ENCODE assay signal across 20 cellular contexts in genomic region chr19:890831-891230, GRCh38. TPM values are rescaled to one million over a fixed set of nuclear protein-coding genes. Genes with fewer than 3 reads are reported as not detected.
DNase-seq lines count a peak whose midpoint lies in the region; ATAC-seq, FAIRE-seq and TF ChIP-seq lines count a peak whose summit lies in the region.
"Had no signal": no experiment of that assay in that cellular context is flagged by ENCODE, and none has a peak within 500 bp of the region (broad histone marks: within the 10 kb centered on the region; RNA-seq: fewer than 3 reads in every experiment).

No MANE protein-coding gene starts in this region.

- no peak for DNase-seq in CD4-positive, alpha-beta T cell
- DNase-seq in Calu3 = no peak
- no peak for DNase-seq in naive B cell
- no peak for DNase-seq in aorta
- DNase-seq in GM12891 (ENCODE audit: insufficient read length, low spot score) = no peak
- DNase-seq in SHP77 treated with DMSO at 0.1 percent for 48 hours (lab: John Stamatoyannopoulos, UW) = no peak
- DNase-seq: activated gamma-delta T cell treated with Interleukin-2 at 50 U/mL for 16 hours, DMS79, gastrocnemius medialis, GM23248, mesendoderm, MV-4-11, NCI-H2107, NCI-H774, spleen had no signal

- FAIRE-seq in GM12891 (lab: Jason Lieb, UNC) = no peak

- intact Hi-C loops in CD4-positive, alpha-beta T cell (cut with DNase I, micrococcal nuclease) = no loop called here
- intact Hi-C loops in Calu3 (cut with micrococcal nuclease; ENCODE audit: unreplicated experiment) (no loop called here), aorta (cut with DNase I) (loop anchor here in 1 of 2 donors (10.0 kb wide), 1 partner anchor 204 kb away; the partner anchor contains the start of gene POLR2E)

- BruUV-seq in Calu3 (replicated peaks; lab: Mats Ljungman, UMichigan) = no TSS peak

- peak overlapping the region; percentile 83 for H3K4me3 Mint-ChIP-seq in CD4-positive, alpha-beta T cell
- H3K4me3 Mint-ChIP-seq in Calu3 (ENCODE audit: low read depth, unreplicated experiment) (peak overlapping the region; percentile 39), naive B cell (peak overlapping the region; percentile 68 to 88 (median 79))
- H3K4me3 Mint-ChIP-seq in activated naive CD8-positive, alpha-beta T cell = peak overlapping the region; percentile 76

- no peak for TF ChIP-seq CTCF in CD4-positive, alpha-beta T cell (IDR thresholded peaks at IDR 0.05)
- TF ChIP-seq CTCF in Calu3 (IDR thresholded peaks at IDR 0.05; ENCODE audit: unreplicated experiment) = no peak

- H3K9me3 ChIP-seq in CD4-positive, alpha-beta T cell (ENCODE audit: control insufficient read depth, low read length) = no peaks in the 10 kb centered on the region
- no peaks in the 10 kb centered on the region for H3K9me3 ChIP-seq in aorta (ENCODE audit: control insufficient read depth, low read length)
- H3K9me3 ChIP-seq: gastrocnemius medialis, pancreas, Peyer's patch, spleen had no signal

- 86 to 87% methylated on average over 18 of the region's 18 CpGs for WGBS in aorta, 2 donors

- H3K27ac ChIP-seq in CD4-positive, alpha-beta T cell (ENCODE audit: low read depth, low read length) = no peak overlapping the region
- no peak overlapping the region for H3K27ac ChIP-seq in aorta (ENCODE audit: low read depth in 1 of 2, low read length in 2 of 2)
- H3K27ac ChIP-seq: gastrocnemius medialis, GM23248 had no signal

- peaks cover 25% of the 10 kb centered on the region for H3K4me1 Mint-ChIP-seq in CD4-positive, alpha-beta T cell (ENCODE audit: low read depth)
- H3K4me1 Mint-ChIP-seq in Calu3 (ENCODE audit: low read depth, unreplicated experiment) = no peaks in the 10 kb centered on the region
- peaks cover 28% of the 10 kb centered on the region for H3K4me1 Mint-ChIP-seq in activated naive CD8-positive, alpha-beta T cell (ENCODE audit: low read depth)
- H3K4me1 Mint-ChIP-seq in naive B cell = peaks cover 21 to 34% (median 30%) of the 10 kb centered on the region in 3 donors

- POLR2A ChIA-PET in CD4-positive, alpha-beta T cell (lab: Charles Lee) = no interaction called here

- H3K27me3 Mint-ChIP-seq in CD4-positive, alpha-beta T cell = peaks cover 3% of the 10 kb centered on the region
- no peaks in the 10 kb centered on the region for H3K27me3 Mint-ChIP-seq in Calu3 (ENCODE audit: unreplicated experiment)
- H3K27me3 Mint-ChIP-seq in activated naive CD8-positive, alpha-beta T cell = no peaks in the 10 kb centered on the region
- H3K27me3 Mint-ChIP-seq in naive B cell = no peaks in the 10 kb centered on the region

- H3K4me3 ChIP-seq in aorta (ENCODE audit: low read length in 2 of 2) = no peak overlapping the region
- H3K4me3 ChIP-seq: gastrocnemius medialis, GM23248, spleen had no signal

- peak overlapping the region; percentile 79 for H3K27ac Mint-ChIP-seq in CD4-positive, alpha-beta T cell
- H3K27ac Mint-ChIP-seq in Calu3 (ENCODE audit: unreplicated experiment) (no peak overlapping the region), naive B cell (peak overlapping the region in 3 of 6 donors; percentile 73 to 91 (median 80))
- no peak overlapping the region for H3K27ac Mint-ChIP-seq in activated naive CD8-positive, alpha-beta T cell

- no peaks in the 10 kb centered on the region for H3K9me3 Mint-ChIP-seq in CD4-positive, alpha-beta T cell
- H3K9me3 Mint-ChIP-seq in Calu3 (ENCODE audit: low read depth, unreplicated experiment) (no peaks in the 10 kb centered on the region), naive B cell (peaks cover 0 to 3% (median 0%) of the 10 kb centered on the region in 7 donors)
- no peaks in the 10 kb centered on the region for H3K9me3 Mint-ChIP-seq in activated naive CD8-positive, alpha-beta T cell (ENCODE audit: low read depth)

- CTCF ChIA-PET in CD4-positive, alpha-beta T cell (lab: Charles Lee) = no interaction called here
- CTCF ChIA-PET in Calu3 (lab: Charles Lee) = no interaction called here

- H3K36me3 ChIP-seq in aorta (ENCODE audit: control insufficient read depth in 1 of 2, insufficient read depth in 2 of 2, low read length in 1 of 2) = peaks cover 0 to 4% of the 10 kb centered on the region in 2 donors

- peaks cover 39% of the 10 kb centered on the region for H3K36me3 Mint-ChIP-seq in CD4-positive, alpha-beta T cell (ENCODE audit: low read depth)
- H3K36me3 Mint-ChIP-seq in Calu3 (ENCODE audit: insufficient read depth, unreplicated experiment) = peaks cover 50% of the 10 kb centered on the region
- H3K36me3 Mint-ChIP-seq in activated naive CD8-positive, alpha-beta T cell = no peaks in the 10 kb centered on the region
- H3K36me3 Mint-ChIP-seq in naive B cell = no peaks in the 10 kb centered on the region

- ATAC-seq in CD4-positive, alpha-beta T cell (ENCODE audit: poor library complexity) = no peak
- no peak for ATAC-seq in naive B cell (ENCODE audit: low read depth in 2 of 2)
- no peak for ATAC-seq in HG02759 (IDR thresholded peaks at IDR 0.05; ENCODE audit: unreplicated experiment)
- no peak for ATAC-seq in aorta (ENCODE audit: low FRiP score)
- ATAC-seq: gastrocnemius medialis had no signal

- H3K4me1 ChIP-seq in aorta (ENCODE audit: control insufficient read depth in 1 of 2, insufficient read depth in 2 of 2, low read length in 2 of 2) = no peaks in the 10 kb centered on the region

- TF ChIP-seq POLR2A in GM12891 (IDR thresholded peaks at IDR 0.05; ENCODE audit: low read depth, low read length) = no peak

- no peaks in the 10 kb centered on the region for H3K27me3 ChIP-seq in CD4-positive, alpha-beta T cell (ENCODE audit: control insufficient read depth, insufficient read depth, low read length)
- H3K27me3 ChIP-seq in aorta (ENCODE audit: control insufficient read depth in 1 of 2, insufficient read depth in 2 of 2, low read length in 1 of 2) = no peaks in the 10 kb centered on the region
- H3K27me3 ChIP-seq: gastrocnemius medialis, pancreas, Peyer's patch, spleen had no signal

TF ChIP-seq in GM12891, 5 proteins besides CTCF, POLR2A, EP300 and RAD21:
- TF ChIP-seq TAF1 (IDR thresholded peaks at IDR 0.05; ENCODE audit: low read depth, low read length) = no peak
- TF ChIP-seq POU2F2 (IDR thresholded peaks at IDR 0.05; ENCODE audit: low read depth, low read length) = no peak

RNA-seq across cellular contexts. Expression of gene MED16, which starts 2.2 kb away (rescaled TPM):
- total RNA-seq in CD4-positive, alpha-beta T cell = 10 to 100 TPM; 25.8 to 30.1 TPM
- total RNA-seq in Calu3 (2022) (21.4 and 22.4 TPM in 2 replicates), aorta (10 to 100 TPM; 31.5 to 36.5 TPM)
- polyA plus RNA-seq in naive B cell (ENCODE audit: low read depth in 6 of 6) (10 to 100 TPM; 34.0 to 89.4 (median 51.1) TPM), aorta (100 to 1,000 TPM in 1 of 2 donors, 10 to 100 TPM in 1; 22.9 to 165 TPM)
- polyA plus RNA-seq in GM12891 (2012; ENCODE audit: low read depth, missing spikeins) = 25.2 TPM

RNA-seq across cellular contexts. Expression of gene RNU6-9, which starts 2.5 kb away (rescaled TPM):
- total RNA-seq in CD4-positive, alpha-beta T cell = not detected
- total RNA-seq in Calu3 (2022) (not detected in 2 replicates), aorta (not detected)
- polyA plus RNA-seq in naive B cell (ENCODE audit: low read depth in 6 of 6) (not detected), aorta (not detected)
- polyA plus RNA-seq in GM12891 (2012; ENCODE audit: low read depth, missing spikeins) = not detected
- total RNA-seq: gastrocnemius medialis, GM23248, pancreas, Peyer's patch, spleen had no signal
- polyA plus RNA-seq: BJ, GM23248, pancreas, spleen had no signal

RNA-seq across cellular contexts. Expression of gene R3HDM4, which starts 22.2 kb away (rescaled TPM):
- total RNA-seq in CD4-positive, alpha-beta T cell = 100 to 1,000 TPM; 309 to 313 TPM
- total RNA-seq in Calu3 (2022) = 54.0 and 55.5 TPM in 2 replicates
- 100 to 1,000 TPM; 162 to 209 (median 175) TPM for polyA plus RNA-seq in naive B cell (ENCODE audit: low read depth in 6 of 6)
- 10 to 100 TPM; 41.6 to 43.8 TPM for total RNA-seq in aorta
- polyA plus RNA-seq in aorta = 10 to 100 TPM; 19.7 to 36.2 TPM
- 35.8 TPM for polyA plus RNA-seq in GM12891 (2012; ENCODE audit: low read depth, missing spikeins)

RNA-seq across cellular contexts. Expression of gene KISS1R, which starts 26.3 kb away (rescaled TPM):
- total RNA-seq in CD4-positive, alpha-beta T cell = 1 to 10 TPM; 1.5 to 1.6 TPM
- total RNA-seq in Calu3 (2022) (not detected in 2 replicates), aorta (not detected)
- polyA plus RNA-seq in naive B cell (ENCODE audit: low read depth in 6 of 6) (under 1 TPM in 4 of 6 donors, not detected in 2; 0.17 to 0.42 (median 0.33) TPM), aorta (not detected)
- 0.63 TPM for polyA plus RNA-seq in GM12891 (2012; ENCODE audit: low read depth, missing spikeins)
- total RNA-seq: gastrocnemius medialis, GM23248, Peyer's patch had no signal
- polyA plus RNA-seq: BJ, GM23248 had no signal

RNA-seq across cellular contexts. Expression of gene CFD, which starts 31.4 kb away (rescaled TPM):
- total RNA-seq in CD4-positive, alpha-beta T cell = 1 to 10 TPM; 2.3 to 2.9 TPM
- 2.3 and 3.9 TPM in 2 replicates for total RNA-seq in Calu3 (2022)
- polyA plus RNA-seq in naive B cell (ENCODE audit: low read depth in 6 of 6) = 1 to 10 TPM in 5 of 6 donors, not detected in 1; 1.2 to 3.2 (median 1.8) TPM
- 100 to 1,000 TPM; 104 to 354 TPM for total RNA-seq in aorta
- polyA plus RNA-seq in aorta = 10 to 100 TPM in 1 of 2 donors, 1 to 10 TPM in 1; 3.3 to 23.9 TPM
- 0.27 TPM for polyA plus RNA-seq in GM12891 (2012; ENCODE audit: low read depth, missing spikeins)
